Comparison of ENCODE assay signal across 8 cellular contexts in the genomic region with DNA sequence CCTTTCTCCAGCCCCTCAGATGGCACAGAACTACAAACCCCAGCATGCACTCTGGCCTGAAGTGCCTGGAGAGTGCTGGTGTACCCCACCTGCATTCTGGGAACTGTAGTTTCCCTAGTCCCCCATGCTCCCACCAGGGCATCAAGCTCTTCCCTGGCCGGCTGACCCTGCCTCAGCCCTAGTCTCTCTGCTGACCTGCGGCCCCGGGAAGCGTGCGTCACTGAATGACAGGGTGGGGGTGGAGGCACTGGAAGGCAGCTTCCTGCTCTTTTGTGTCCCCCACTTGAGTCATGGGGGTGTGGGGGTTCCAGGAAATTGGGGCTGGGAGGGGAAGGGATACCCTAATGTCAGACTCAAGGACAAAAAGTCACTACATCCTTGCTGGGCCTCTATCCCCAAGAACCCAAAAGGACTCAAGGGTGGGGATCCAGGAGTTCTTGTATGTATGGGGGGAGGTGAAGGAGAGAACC. TPM values are rescaled to one million over a fixed set of nuclear protein-coding genes. Genes with fewer than 3 reads are reported as not detected.
DNase-seq lines count a peak whose midpoint lies in the region; ATAC-seq and TF ChIP-seq lines count a peak whose summit lies in the region.

No MANE protein-coding gene starts in this region.

- H4K20me1 ChIP-seq in hepatocyte (ENCODE audit: insufficient read depth, poor library complexity, severe bottlenecking) = no peaks in the 10 kb centered on the region
- H4K20me1 ChIP-seq in MM.1S (ENCODE audit: insufficient read depth, low read length) = no peaks in the 10 kb centered on the region; the same call in 1 of the 2 replicates

- 25% methylated on average over 5 of the region's 5 CpGs for WGBS in hepatocyte (ENCODE audit: low lambda C conversion rate, missing lambda C conversion rate)

- no peak overlapping the region for H3K9ac ChIP-seq in MM.1S (ENCODE audit: low read length)

- H3K27me3 ChIP-seq in BE2C (no peaks in the 10 kb centered on the region), hepatocyte (no peaks in the 10 kb centered on the region), MM.1S (replicated peaks; ENCODE audit: insufficient read depth, low read length) (peaks cover 33% of the 10 kb centered on the region)

- peak overlapping the region; percentile 94 for H3K27ac ChIP-seq in hepatocyte
- no peak overlapping the region for H3K27ac ChIP-seq in MM.1S (ENCODE audit: low read length)

- H3K4me3 ChIP-seq in BE2C (ENCODE audit: low read depth, low read length) (no peak overlapping the region), hepatocyte (no peak overlapping the region), MM.1S (ENCODE audit: low read length) (no peak overlapping the region)

- H3K9me2 ChIP-seq in hepatocyte (replicated peaks; ENCODE audit: insufficient read depth) (no peaks in the 10 kb centered on the region), MM.1S (replicated peaks; ENCODE audit: insufficient read depth, low read length) (no peaks in the 10 kb centered on the region)

- TF ChIP-seq CTCF in BE2C (IDR thresholded peaks at IDR 0.05; ENCODE audit: low read depth, low read length) (no peak), hepatocyte (IDR thresholded peaks at IDR 0.05; ENCODE audit: poor library complexity) (no peak), MM.1S (IDR thresholded peaks at IDR 0.05; ENCODE audit: low read length) (no peak)

- H2AFZ ChIP-seq in hepatocyte (no peak overlapping the region), MM.1S (ENCODE audit: low read length) (no peak overlapping the region)

- H3K36me3 ChIP-seq in BE2C (no peaks in the 10 kb centered on the region), hepatocyte (replicated peaks; ENCODE audit: insufficient read depth, low read depth) (no peaks in the 10 kb centered on the region), MM.1S (replicated peaks; ENCODE audit: insufficient read depth, low read length) (no peaks in the 10 kb centered on the region)

- no peaks in the 10 kb centered on the region for H3F3A ChIP-seq in MM.1S (ENCODE audit: insufficient read depth, low read length)

- H3K4me1 ChIP-seq in BE2C (peaks cover 13% of the 10 kb centered on the region), hepatocyte (ENCODE audit: insufficient read depth) (peaks cover 24% of the 10 kb centered on the region), MM.1S (ENCODE audit: low read length) (no peaks in the 10 kb centered on the region)

- peak; percentile 70 for DNase-seq in BE2C
- peak; percentile 19 to 33 for DNase-seq in SHP77 (lab: John Stamatoyannopoulos, UW)
- peak; percentile 61 for DNase-seq in hepatocyte (ENCODE audit: low spot score)
- DNase-seq in MM.1S = no peak
- no peak for DNase-seq in globus pallidus (ENCODE audit: low spot score)
- no peak for DNase-seq in hippocampal formation (lab: John Stamatoyannopoulos, UW)

- peak; percentile 48 for ATAC-seq in GM21619 (IDR thresholded peaks at IDR 0.05; ENCODE audit: unreplicated experiment)
- no peak for ATAC-seq in HG03469 (IDR thresholded peaks at IDR 0.05; ENCODE audit: unreplicated experiment)

- no peaks in the 10 kb centered on the region for H3K9me3 ChIP-seq in BE2C
- no peaks in the 10 kb centered on the region for H3K9me3 ChIP-seq in hepatocyte (ENCODE audit: low read depth)
- no peaks in the 10 kb centered on the region for H3K9me3 ChIP-seq in MM.1S (replicated peaks; ENCODE audit: insufficient read depth, low read length)

- H3K79me2 ChIP-seq in hepatocyte (no peaks in the 10 kb centered on the region), MM.1S (ENCODE audit: low read length) (no peaks in the 10 kb centered on the region)

- H3K4me2 ChIP-seq in hepatocyte (peak overlapping the region; percentile 2), MM.1S (ENCODE audit: low read depth, low read length) (no peak overlapping the region)

RNA-seq across cellular contexts. Expression of a gene that starts 2.1 kb away (rescaled TPM):
- polyA plus RNA-seq in BE2C (2012; ENCODE audit: insufficient read depth, insufficient read length, low read depth) = 19.0 TPM
- total RNA-seq in hepatocyte = 8.1 and 9.8 TPM in 2 replicates
- polyA plus RNA-seq in hepatocyte = 15.3 and 17.4 TPM in 2 replicates

RNA-seq across cellular contexts. Expression of a gene that starts 14.7 kb away (rescaled TPM):
- polyA plus RNA-seq in BE2C (2012; ENCODE audit: insufficient read depth, insufficient read length, low read depth) = 637 TPM
- total RNA-seq in hepatocyte = 8.4 and 9.4 TPM in 2 replicates
- 9.1 and 11.3 TPM in 2 replicates for polyA plus RNA-seq in hepatocyte

RNA-seq across cellular contexts. Expression of a gene that starts 31.4 kb away (rescaled TPM):
- 41.6 TPM for polyA plus RNA-seq in BE2C (2012; ENCODE audit: insufficient read depth, insufficient read length, low read depth)
- total RNA-seq in hepatocyte = 0.64 and 0.80 TPM in 2 replicates
- polyA plus RNA-seq in hepatocyte = 2.4 and 13.2 TPM in 2 replicates

RNA-seq across cellular contexts. Expression of a gene that starts 35.4 kb away (rescaled TPM):
- 56.9 TPM for polyA plus RNA-seq in BE2C (2012; ENCODE audit: insufficient read depth, insufficient read length, low read depth)
- total RNA-seq in hepatocyte = 22.6 and 24.4 TPM in 2 replicates
- 32.6 and 41.2 TPM in 2 replicates for polyA plus RNA-seq in hepatocyte

RNA-seq across cellular contexts. Expression of a gene that starts 55.5 kb away (rescaled TPM):
- polyA plus RNA-seq in BE2C (2012; ENCODE audit: insufficient read depth, insufficient read length, low read depth) = 5.9 TPM
- total RNA-seq in hepatocyte = 2.9 and 4.5 TPM in 2 replicates
- 2.1 and 7.0 TPM in 2 replicates for polyA plus RNA-seq in hepatocyte

Comparison
In these comparisons a context has a peak if more than half of its experiments do, and no peak if none do; other contexts are left out.
1. DNase-seq: peak in BE2C (single experiment), SHP77 (2 of 2) and hepatocyte (single experiment); none in MM.1S (single experiment), globus pallidus (single experiment) and hippocampal formation (0 of 2).